21 cellular contexts compared by ENCODE assay signal in the genomic region with DNA sequence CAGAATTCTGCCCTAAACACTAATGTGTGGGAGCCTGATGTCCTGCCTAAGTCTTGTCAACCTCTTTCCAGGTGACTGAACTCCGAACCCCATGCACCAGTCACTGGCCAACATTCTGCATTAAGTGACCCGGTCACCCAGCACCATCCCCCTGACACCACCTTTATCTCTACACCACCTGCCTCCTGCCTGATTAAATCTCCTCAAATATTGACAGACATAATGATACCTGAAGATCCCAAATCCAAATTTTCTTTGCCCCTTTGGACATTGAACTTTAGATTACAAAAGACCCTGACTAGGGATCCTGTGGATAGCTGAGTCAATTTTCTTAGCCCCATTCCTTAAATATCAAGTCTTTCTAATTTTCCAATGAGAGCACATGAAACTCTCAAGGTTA.
DNase-seq lines count a peak whose midpoint lies in the region; ATAC-seq, FAIRE-seq and TF ChIP-seq lines count a peak whose summit lies in the region.
"Had no signal": no experiment of that assay in that cellular context is flagged by ENCODE, and none has a peak within 500 bp of the region (broad histone marks: within the 10 kb centered on the region; RNA-seq: fewer than 3 reads in every experiment).

No MANE protein-coding gene starts in this region.

- no peaks in the 10 kb centered on the region for H4K20me1 ChIP-seq in HepG2 (ENCODE audit: insufficient read depth, low read length)
- H4K20me1 ChIP-seq: BLaER1 had no signal

- H3K27ac ChIP-seq in liver (ENCODE audit: low read depth in 1 of 2, low read length in 2 of 2) (peak overlapping the region; percentile 65 to 73), HepG2 (ENCODE audit: extremely low read length, insufficient read depth, low read length) (no peak overlapping the region), right lobe of liver (peak overlapping the region in 2 of 3 donors; percentile 18 to 65)
- H3K27ac ChIP-seq: BLaER1 had no signal

- POLR2A ChIA-PET in HepG2 (lab: Yijun Ruan, JAX) = no interaction called here

- ATAC-seq in HepG2 (no peak), right lobe of liver (peak; percentile 77 to 94 (median 88))
- ATAC-seq: CD8-positive, alpha-beta T cell had no signal

- H3K9ac ChIP-seq in liver (ENCODE audit: low read depth in 1 of 2, low read length in 2 of 2) (no peak overlapping the region), HepG2 (ENCODE audit: insufficient read depth, low read depth, low read length) (no peak overlapping the region)
- H3K9ac ChIP-seq: BLaER1 had no signal

- no peak for TF ChIP-seq POLR2A in HepG2 (IDR thresholded peaks at IDR 0.05; ENCODE audit: insufficient read depth in 1 of 2, low read depth in 2 of 2, low read length in 2 of 2)
- no peak for TF ChIP-seq POLR2A in right lobe of liver (IDR thresholded peaks at IDR 0.05)

- no peak overlapping the region for H3K4me2 ChIP-seq in HepG2 (ENCODE audit: low read depth, low read length)
- H3K4me2 ChIP-seq: BLaER1 had no signal

- DNase-seq in HepG2 (ENCODE audit: low spot score) (no peak), right lobe of liver (peak; percentile 48 to 90 (median 85)), SKM-1 (lab: John Stamatoyannopoulos, UW; ENCODE audit: unreplicated experiment) (no peak), NCI-H69 (lab: John Stamatoyannopoulos, UW) (no peak)
- DNase-seq: 8988T; ACHN; BE2C; C1 segment of cervical spinal cord; Calu3; CD4-positive, CD25-positive, alpha-beta regulatory T cell; CD8-positive, alpha-beta T cell; DMS79 treated with DMSO at 0.1 percent for 48 hours; GF-D8 had no signal

- TF ChIP-seq CTCF in liver (IDR thresholded peaks at IDR 0.05; ENCODE audit: low read depth, low read length, missing input control) (no peak), HepG2 (CRISPR knock-in tag; IDR thresholded peaks at IDR 0.05) (no peak), right lobe of liver (IDR thresholded peaks at IDR 0.05) (no peak)

- H3K4me1 ChIP-seq in liver (ENCODE audit: control insufficient read depth in 4 of 4, insufficient read depth in 4 of 4, low read length in 3 of 4) (peaks cover 7 to 67% (median 54%) of the 10 kb centered on the region in 4 donors), HepG2 (ENCODE audit: insufficient read depth, low read length) (no peaks in the 10 kb centered on the region), right lobe of liver (peaks cover 0 to 51% (median 23%) of the 10 kb centered on the region in 4 donors)
- H3K4me1 ChIP-seq: BE2C, BLaER1, Caco-2 had no signal

- CTCF ChIA-PET in HepG2 (lab: Yijun Ruan, JAX; ENCODE audit: low intra/inter-chr PET ratio, low total read pairs) = no interaction called here

- no peaks in the 10 kb centered on the region for H3K9me3 ChIP-seq in liver (ENCODE audit: control insufficient read depth in 4 of 4, low read length in 3 of 4)
- H3K9me3 ChIP-seq in HepG2 (ENCODE audit: low read length) = no peaks in the 10 kb centered on the region
- H3K9me3 ChIP-seq in right lobe of liver = no peaks in the 10 kb centered on the region
- H3K9me3 ChIP-seq: BE2C, BLaER1, Caco-2 had no signal

- no peaks in the 10 kb centered on the region for H3K79me2 ChIP-seq in HepG2 (ENCODE audit: insufficient read depth, low read length)

- H3K36me3 ChIP-seq in liver (ENCODE audit: control insufficient read depth in 4 of 4, insufficient read depth in 3 of 4, low read depth in 1 of 4, low read length in 3 of 4) (peaks cover 0 to 2% (median 0%) of the 10 kb centered on the region in 4 donors), HepG2 (replicated peaks in 1 of 2; ENCODE audit: control insufficient read depth in 1 of 2, insufficient read depth in 2 of 2, low read length in 2 of 2) (no peaks in the 10 kb centered on the region), right lobe of liver (no peaks in the 10 kb centered on the region)
- H3K36me3 ChIP-seq: BE2C, BLaER1 had no signal

- intact Hi-C loops in HepG2 (cut with micrococcal nuclease; ENCODE audit: unreplicated experiment) = no loop called here
- intact Hi-C loops in right lobe of liver (cut with DNase I) = no loop called here

- WGBS in liver = 33% methylated on average over 2 of the region's 2 CpGs
- WGBS in HepG2 (ENCODE audit: low lambda C conversion rate) = 3% methylated on average over 2 of the region's 2 CpGs
- whole genome bisulfite sequencing in right lobe of liver (ENCODE audit: insufficient coverage, low coverage, low lambda C conversion rate, missing lambda C conversion rate) = 25% methylated on average over 2 of the region's 2 CpGs

- peak; percentile 48 to 49 for TF ChIP-seq RAD21 in liver (IDR thresholded peaks at IDR 0.05)
- TF ChIP-seq RAD21 in HepG2 (CRISPR knock-in tag; IDR thresholded peaks at IDR 0.05) = no peak

- in situ Hi-C loops in HepG2 (cut with HindIII; ENCODE audit: extremely low pct_ligation_motif_present, low pct_unique_long_range_greater_than_20kb) = no loop called here

- no peak overlapping the region for H3K4me3 ChIP-seq in liver (ENCODE audit: low read depth in 1 of 3, low read length in 3 of 3)
- H3K4me3 ChIP-seq in HepG2 (replicated peaks in 1 of 3; ENCODE audit: insufficient read depth in 1 of 3, low read depth in 2 of 3, low read length in 3 of 3) = no peak overlapping the region
- no peak overlapping the region for H3K4me3 ChIP-seq in right lobe of liver
- H3K4me3 ChIP-seq: BLaER1 had no signal

- no peak overlapping the region for H2AFZ ChIP-seq in HepG2 (ENCODE audit: low read length)

- no peak for TF ChIP-seq EP300 in HepG2 (IDR thresholded peaks at IDR 0.05; ENCODE audit: low read depth in 2 of 2, low read length in 2 of 2)
- TF ChIP-seq EP300 in HepG2 (CRISPR knock-in tag; IDR thresholded peaks at IDR 0.05; ENCODE audit: borderline replicate concordance) = no peak

- no peaks in the 10 kb centered on the region for H3K27me3 ChIP-seq in liver (ENCODE audit: control insufficient read depth in 4 of 4, insufficient read depth in 4 of 4, low read length in 3 of 4)
- no peaks in the 10 kb centered on the region for H3K27me3 ChIP-seq in HepG2 (ENCODE audit: control insufficient read depth in 1 of 2, insufficient read depth in 2 of 2, low read length in 2 of 2)
- H3K27me3 ChIP-seq in right lobe of liver = no peaks in the 10 kb centered on the region
- H3K27me3 ChIP-seq: BE2C, BLaER1 had no signal

- no peak for FAIRE-seq in HepG2 (lab: Jason Lieb, UNC)
- FAIRE-seq: A204.1, D721Med, G401.6, GM12891, GM19239 had no signal

- BruUV-seq in HepG2 (replicated peaks; lab: Mats Ljungman, UMichigan) = no TSS peak

TF ChIP-seq in liver, 16 proteins besides CTCF, POLR2A, EP300 and RAD21 (continues in another document):
- TF ChIP-seq FOXA2 (IDR thresholded peaks at IDR 0.05) (peak; percentile 60), FOXA1 (IDR thresholded peaks at IDR 0.05) (peak; percentile 45), GABPA (IDR thresholded peaks at IDR 0.05 in 1 of 2, conservative IDR thresholded peaks at IDR 0.05 in 1 of 2) (no peak), EGR1 (IDR thresholded peaks at IDR 0.05; ENCODE audit: low read depth in 2 of 2) (peak in 1 of 2 donors; percentile 34), YY1 (IDR thresholded peaks at IDR 0.05) (peak; percentile 18), SP1 (IDR thresholded peaks at IDR 0.05) (peak; percentile 72), HNF4A (conservative IDR thresholded peaks at IDR 0.05) (peak; percentile 91 to 92)

TF ChIP-seq in HepG2, 621 proteins besides CTCF, POLR2A, EP300 and RAD21 (continues in another document):
- no peak for TF ChIP-seq CENPBD1 (CRISPR knock-in tag; IDR thresholded peaks at IDR 0.05; ENCODE audit: borderline replicate concordance, low read depth)
- TF ChIP-seq ZNF720 (CRISPR knock-in tag; IDR thresholded peaks at IDR 0.05) = no peak
- no peak for TF ChIP-seq CEBPZ (IDR thresholded peaks at IDR 0.05; ENCODE audit: low read length)
- no peak for TF ChIP-seq FOSL2 (CRISPR knock-in tag; IDR thresholded peaks at IDR 0.05)

Comparison
In these comparisons a context has a peak if more than half of its experiments do, and no peak if none do; other contexts are left out.
1. DNase-seq: peak in right lobe of liver (3 of 3); none in HepG2 (single experiment), SKM-1 (single experiment) and NCI-H69 (single experiment).